Comparison of ENCODE assay signal across 19 cellular contexts in genomic region chr1:240244968-240245628, GRCh38.
A peak's percentile ranks its signal among the peaks of the same experiment; 100 is the strongest.
DNase-seq lines count a peak whose midpoint lies in the region; ATAC-seq, FAIRE-seq and TF ChIP-seq lines count a peak whose summit lies in the region.
"Had no signal": no experiment of that assay in that cellular context is flagged by ENCODE, and none has a peak within 500 bp of the region (broad histone marks: within the 10 kb centered on the region; RNA-seq: fewer than 3 reads in every experiment).

No MANE protein-coding gene starts in this region.

- CTCF ChIA-PET in T-cell (lab: Charles Lee): no interaction called here

- ATAC-seq in T-cell (replicated peaks in 1 of 4): no peak
- no peak for ATAC-seq in heart right ventricle
- ATAC-seq: activated CD4-positive, alpha-beta T cell treated with anti-CD3 and anti-CD28 coated beads for 36 hours; right cardiac atrium; T-helper 17 cell had no signal

- intact Hi-C loops in head of caudate nucleus (cut with DNase I): no loop called here
- intact Hi-C loops in heart right ventricle (cut with DNase I): no loop called here

- H3K27ac ChIP-seq in ACC112 (ENCODE audit: low read depth, low read length): peak overlapping the region; percentile 79
- H3K27ac ChIP-seq in heart right ventricle: no peak overlapping the region
- H3K27ac ChIP-seq: KMS-11, thyroid gland had no signal

- peak overlapping the region; percentile 0; the same call in 1 of the 2 replicates for H3K4me3 ChIP-seq in ACC112 (ENCODE audit: low read depth, low read length)
- no peak overlapping the region for H3K4me3 ChIP-seq in heart right ventricle
- H3K4me3 ChIP-seq: thyroid gland had no signal

- peaks cover 4 to 14% (median 12%) of the 10 kb centered on the region in 3 donors for H3K9me3 Mint-ChIP-seq in T-cell

- H3K27ac Mint-ChIP-seq in T-cell: no peak overlapping the region
- H3K27ac Mint-ChIP-seq: activated CD4-positive, alpha-beta T cell treated with anti-CD3 and anti-CD28 coated beads for 36 hours; T-helper 17 cell had no signal

- peaks cover 9% of the 10 kb centered on the region for H3K36me3 ChIP-seq in ACC112 (ENCODE audit: insufficient read depth, low read length)
- no peaks in the 10 kb centered on the region for H3K36me3 ChIP-seq in heart right ventricle
- H3K36me3 ChIP-seq: thyroid gland had no signal

- DNase-seq in H54 (ENCODE audit: insufficient read length, low spot score): no peak
- peak; percentile 48 for DNase-seq in amniotic stem cell (lab: John Stamatoyannopoulos, UW)
- DNase-seq in hepatic stellate cell (ENCODE audit: low spot score): peak; percentile 58
- DNase-seq in T-cell: no peak
- DNase-seq in head of caudate nucleus: no peak
- DNase-seq in heart right ventricle: no peak
- no peak for DNase-seq in NCI-H2196 treated with DMSO at 0.1 percent for 48 hours (lab: John Stamatoyannopoulos, UW; ENCODE audit: unreplicated experiment)
- DNase-seq: activated CD4-positive, alpha-beta T cell treated with anti-CD3 and anti-CD28 coated beads for 36 hours; activated CD8-positive, alpha-beta memory T cell treated with anti-CD3 and anti-CD28 coated beads, Interleukin-2, amount 50 U/mL, for 48 hours; activated naive CD4-positive, alpha-beta T cell treated with anti-CD3 and anti-CD28 coated beads, Interleukin-2, amount 50 U/mL, for 16 hours; NCI-H1417; NCI-H2227 treated with DMSO at 0.1 percent for 48 hours; stimulated activated CD4-positive, alpha-beta T cell treated with anti-CD3 and anti-CD28 coated beads, Interleukin-4, amount 100 ng/mL, for 24 hours; T-helper 17 cell; thyroid gland had no signal

- H3K27me3 Mint-ChIP-seq in T-cell: peaks cover 0 to 2% of the 10 kb centered on the region in 2 donors
- H3K27me3 Mint-ChIP-seq: activated CD4-positive, alpha-beta T cell treated with anti-CD3 and anti-CD28 coated beads for 36 hours had no signal

- H3K79me2 ChIP-seq in ACC112 (ENCODE audit: control insufficient read depth, insufficient read depth, low read length, unreplicated experiment): peaks cover 3% of the 10 kb centered on the region

- no peak for TF ChIP-seq CTCF in heart right ventricle (IDR thresholded peaks at IDR 0.05)

- H3K4me1 Mint-ChIP-seq in T-cell: no peaks in the 10 kb centered on the region
- H3K4me1 Mint-ChIP-seq: activated CD4-positive, alpha-beta T cell treated with anti-CD3 and anti-CD28 coated beads for 36 hours; T-helper 17 cell had no signal

- peaks cover 48% of the 10 kb centered on the region for H3K4me1 ChIP-seq in ACC112 (ENCODE audit: control insufficient read depth, insufficient read depth, low read length, unreplicated experiment)
- no peaks in the 10 kb centered on the region for H3K4me1 ChIP-seq in heart right ventricle
- H3K4me1 ChIP-seq: thyroid gland had no signal

- H3K27me3 ChIP-seq in ACC112 (ENCODE audit: insufficient read depth, low read length) (no peaks in the 10 kb centered on the region), heart right ventricle (no peaks in the 10 kb centered on the region)
- H3K27me3 ChIP-seq: thyroid gland had no signal

- FAIRE-seq in H54 (lab: Jason Lieb, UNC): peak; percentile 43
- FAIRE-seq: A204.1 had no signal

- TF ChIP-seq POLR2A in H54 (IDR thresholded peaks at IDR 0.05; ENCODE audit: low read depth, low read length): no peak

- H3K4me3 Mint-ChIP-seq in T-cell: no peak overlapping the region
- H3K4me3 Mint-ChIP-seq: activated CD4-positive, alpha-beta T cell treated with anti-CD3 and anti-CD28 coated beads for 36 hours; T-helper 17 cell had no signal

- 69 to 71% methylated on average over 3 of the region's 3 CpGs for WGBS in heart right ventricle, 2 donors

- H3K36me3 Mint-ChIP-seq in T-cell: no peaks in the 10 kb centered on the region

- POLR2A ChIA-PET in T-cell (lab: Charles Lee): no interaction called here

- H3K9me3 ChIP-seq in heart right ventricle: peaks cover 0 to 16% (median 3%) of the 10 kb centered on the region in 11 donors
- H3K9me3 ChIP-seq: thyroid gland had no signal

- H2AFZ ChIP-seq in ACC112 (ENCODE audit: low read length, unreplicated experiment): peak overlapping the region; percentile 40

Comparison
In these comparisons a context has a peak if more than half of its experiments do, and no peak if none do; other contexts are left out.
1. DNase-seq: peak in amniotic stem cell (single experiment) and hepatic stellate cell (single experiment); none in H54 (single experiment), T-cell (0 of 34), head of caudate nucleus (0 of 42), heart right ventricle (0 of 2) and NCI-H2196 treated with DMSO at 0.1 percent for 48 hours (single experiment).